Comparison of ENCODE assay signal across 12 cellular contexts in the genomic region with DNA sequence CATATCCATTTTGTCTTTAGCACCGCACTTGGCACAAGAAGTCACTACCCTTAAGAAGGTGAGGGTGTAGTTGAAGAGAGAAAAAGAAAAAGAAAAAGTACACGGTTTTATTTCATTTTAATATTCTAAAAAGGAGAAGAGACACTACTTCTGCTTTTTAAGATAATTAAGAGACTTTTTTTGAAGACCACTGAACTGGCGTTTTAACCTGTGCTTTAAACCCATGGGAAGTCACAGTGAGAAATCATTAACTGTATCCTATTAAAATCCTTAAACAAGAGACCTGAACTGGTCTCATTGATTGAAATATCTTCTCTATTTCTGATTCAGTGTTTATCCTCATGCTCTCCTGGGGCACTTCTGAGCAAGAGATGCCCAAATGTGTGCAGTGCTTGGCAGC.
"Had no signal": no experiment of that assay in that cellular context is flagged by ENCODE, and none has a peak within 500 bp of the region (broad histone marks: within the 10 kb centered on the region; RNA-seq: fewer than 3 reads in every experiment).

No MANE protein-coding gene starts in this region.

- H3K9me3 ChIP-seq: sigmoid colon, tibial artery had no signal

- H3K27ac ChIP-seq: hepatocyte, sigmoid colon, tibial artery, WERI-Rb-1 had no signal

- H3K4me3 ChIP-seq: hepatocyte, sigmoid colon, tibial artery had no signal

- DNase-seq: activated CD4-positive, alpha-beta T cell treated with anti-CD3 and anti-CD28 coated beads, Interleukin-2, amount 50 U/mL, for 4 hours; activated gamma-delta T cell treated with Interleukin-2 at 50 U/mL for 16 hours; caudate nucleus; effector memory CD8-positive, alpha-beta T cell; mesendoderm; nucleus accumbens; sigmoid colon; stimulated activated naive CD4-positive, alpha-beta T cell; substantia nigra; tibial artery; WERI-Rb-1 had no signal

- H3K4me2 ChIP-seq: hepatocyte had no signal

- H3K27me3 ChIP-seq: hepatocyte, sigmoid colon, tibial artery had no signal

- ATAC-seq: effector memory CD8-positive, alpha-beta T cell had no signal
